24 cellular contexts compared by ENCODE assay signal in the genomic region with DNA sequence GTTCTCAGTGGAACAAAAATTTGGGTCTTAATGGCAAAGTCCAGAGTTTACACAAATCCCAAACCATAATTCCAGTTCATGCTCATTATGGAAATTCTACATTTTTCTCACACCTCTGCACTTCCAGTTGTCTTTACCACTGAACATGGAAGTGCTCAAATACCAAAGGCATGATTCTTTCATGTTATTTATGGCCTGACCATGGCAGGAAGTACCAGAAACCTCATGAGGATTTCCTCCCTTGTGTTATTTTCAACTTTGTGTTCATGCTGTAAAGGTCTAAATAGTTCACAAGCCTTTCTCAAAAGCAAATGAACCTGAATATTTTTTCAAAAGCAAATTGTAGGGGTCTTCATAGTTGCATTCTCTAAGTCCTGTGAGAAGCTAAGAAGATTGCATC.
DNase-seq lines count a peak whose midpoint lies in the region; ATAC-seq, FAIRE-seq and TF ChIP-seq lines count a peak whose summit lies in the region.
"Had no signal": no experiment of that assay in that cellular context is flagged by ENCODE, and none has a peak within 500 bp of the region (broad histone marks: within the 10 kb centered on the region; RNA-seq: fewer than 3 reads in every experiment).

No MANE protein-coding gene starts in this region.

- no peaks in the 10 kb centered on the region for H3K9me2 ChIP-seq in SK-N-SH

- no peak overlapping the region for H3K4me2 ChIP-seq in SK-N-SH

- no peak overlapping the region for H3K4me3 ChIP-seq in SK-N-SH (ENCODE audit: low read depth in 2 of 2, low read length in 1 of 2)
- H3K4me3 ChIP-seq in Jurkat, Clone E6-1 (ENCODE audit: low read length), result no peak overlapping the region
- H3K4me3 ChIP-seq in choroid plexus epithelial cell (ENCODE audit: low read depth, low read length), result no peak overlapping the region
- H3K4me3 ChIP-seq: cardiac muscle cell, right lobe of liver, thyroid gland had no signal

- no peaks in the 10 kb centered on the region for H3K36me3 Mint-ChIP-seq in naive thymus-derived CD8-positive, alpha-beta T cell
- H3K36me3 Mint-ChIP-seq: CD4-positive, CD25-positive, alpha-beta regulatory T cell; memory B cell had no signal

- H3K27me3 ChIP-seq in SK-N-SH (ENCODE audit: insufficient read depth), result no peaks in the 10 kb centered on the region
- H3K27me3 ChIP-seq: cardiac muscle cell, right lobe of liver, thyroid gland had no signal

- H3K4me3 Mint-ChIP-seq in naive thymus-derived CD8-positive, alpha-beta T cell, result peak overlapping the region in 6 of 10 donors; percentile 19 to 67 (median 46)
- H3K4me3 Mint-ChIP-seq: CD4-positive, CD25-positive, alpha-beta regulatory T cell; memory B cell; T-helper 1 cell treated with Interleukin-12 subunit alpha and Interleukin-12 subunit beta and Interleukin-4 antibody, amounts not matched to agents 30 μg/mL and 1 μg/mL, for 36 hours had no signal

- H3K4me1 ChIP-seq in SK-N-SH (ENCODE audit: control insufficient read depth in 1 of 2, insufficient read depth in 2 of 2, low read depth in 1 of 2, low read length in 1 of 2), result peaks cover 2 to 15% of the 10 kb centered on the region in 2 experiments; a peak in 3 of 4 replicates

- no peaks in the 10 kb centered on the region for H4K20me1 ChIP-seq in SK-N-SH (ENCODE audit: insufficient read depth)

- H3K79me2 ChIP-seq in SK-N-SH (ENCODE audit: insufficient read depth), result no peaks in the 10 kb centered on the region

- no peaks in the 10 kb centered on the region for H3K9me3 ChIP-seq in SK-N-SH
- H3K9me3 ChIP-seq: right lobe of liver, thyroid gland had no signal

- H2AFZ ChIP-seq in SK-N-SH (ENCODE audit: low read depth), result no peak overlapping the region

- no peak overlapping the region for H3K27ac Mint-ChIP-seq in naive thymus-derived CD8-positive, alpha-beta T cell
- H3K27ac Mint-ChIP-seq: CD4-positive, CD25-positive, alpha-beta regulatory T cell; memory B cell; T-helper 1 cell treated with Interleukin-12 subunit alpha and Interleukin-12 subunit beta and Interleukin-4 antibody, amounts not matched to agents 30 μg/mL and 1 μg/mL, for 36 hours had no signal

- peaks cover 12 to 38% (median 31%) of the 10 kb centered on the region in 4 donors for H3K4me1 Mint-ChIP-seq in naive thymus-derived CD8-positive, alpha-beta T cell
- H3K4me1 Mint-ChIP-seq: memory B cell had no signal

- CTCF ChIA-PET in SK-N-SH (lab: Yijun Ruan, JAX), result interaction anchor here (1.6 kb wide), 1 partner anchor 210 kb away, joined by 3 read pairs; no protein-coding TSS in a partner anchor

- no peak; the same call in 2 of the 3 replicates for ATAC-seq in SK-N-SH treated with all-trans-retinoic acid at 6 μM for 48 hours
- peak in 1 of 2 donors; percentile 18 for ATAC-seq in naive thymus-derived CD8-positive, alpha-beta T cell
- no peak for ATAC-seq in HG03342 (IDR thresholded peaks at IDR 0.05; ENCODE audit: unreplicated experiment)
- ATAC-seq: HCT116, right lobe of liver had no signal

- POLR2A ChIA-PET in SK-N-SH (lab: Yijun Ruan, JAX), result no interaction called here
- POLR2A ChIA-PET in naive thymus-derived CD8-positive, alpha-beta T cell (lab: Charles Lee), result no interaction called here

- DNase-seq in SK-N-SH, result no peak
- DNase-seq in Jurkat, Clone E6-1 (ENCODE audit: low read depth, low spot score), result peak; percentile 77
- peak; percentile 55 for DNase-seq in choroid plexus epithelial cell (ENCODE audit: low read depth)
- peak in 1 of 10 donors; percentile 18 for DNase-seq in naive thymus-derived CD8-positive, alpha-beta T cell
- no peak for DNase-seq in hippocampal formation (lab: John Stamatoyannopoulos, UW)
- DNase-seq in frontal cortex (ENCODE audit: low spot score in 2 of 2), result no peak
- DNase-seq: activated CD4-positive, CD25-positive, alpha-beta regulatory T cell; activated naive CD4-positive, alpha-beta T cell treated with Interleukin-2 at 50 U/mL for 16 hours; CD4-positive, CD25-positive, alpha-beta regulatory T cell; effector memory CD4-positive, alpha-beta T cell; NCI-H1092 treated with DMSO at 0.1 percent for 48 hours; NCI-H2171 treated with DMSO at 0.1 percent for 48 hours; right lobe of liver; RPMI8226; stimulated activated CD4-positive, alpha-beta T cell treated with anti-CD3 and anti-CD28 coated beads, Interleukin-4, amount 100 ng/mL, for 24 hours; thyroid gland had no signal

- TF ChIP-seq RAD21 in SK-N-SH (IDR thresholded peaks at IDR 0.05; ENCODE audit: low read length), result no peak

- no peak for TF ChIP-seq EP300 in SK-N-SH (IDR thresholded peaks at IDR 0.05; ENCODE audit: borderline replicate concordance in 1 of 2, low read depth in 1 of 2, low read length in 1 of 2)

- H3K36me3 ChIP-seq in SK-N-SH (replicated peaks in 1 of 2; ENCODE audit: control insufficient read depth in 1 of 2, insufficient read depth in 2 of 2, low read length in 1 of 2), result no peaks in the 10 kb centered on the region
- H3K36me3 ChIP-seq: cardiac muscle cell, right lobe of liver, thyroid gland had no signal

- H3K27ac ChIP-seq in SK-N-SH (ENCODE audit: low read depth in 2 of 2, low read length in 1 of 2), result no peak overlapping the region
- H3K27ac ChIP-seq: 22Rv1, cardiac muscle cell, right lobe of liver, thyroid gland had no signal

- TF ChIP-seq CTCF in SK-N-SH (IDR thresholded peaks at IDR 0.05) (no peak), choroid plexus epithelial cell (conservative IDR thresholded peaks at IDR 0.05; ENCODE audit: low read depth, low read length) (no peak)

- FAIRE-seq in frontal cortex (lab: Jason Lieb, UNC), result no peak
- FAIRE-seq: GM12891 had no signal

- peaks cover 9% of the 10 kb centered on the region for H3F3A ChIP-seq in SK-N-SH (replicated peaks; ENCODE audit: insufficient read depth)

- no peaks in the 10 kb centered on the region for H3K9me3 Mint-ChIP-seq in naive thymus-derived CD8-positive, alpha-beta T cell
- H3K9me3 Mint-ChIP-seq: memory B cell; T-helper 1 cell treated with Interleukin-12 subunit alpha and Interleukin-12 subunit beta and Interleukin-4 antibody, amounts not matched to agents 30 μg/mL and 1 μg/mL, for 36 hours had no signal

- H3K9ac ChIP-seq in SK-N-SH, result no peak overlapping the region

- H3K27me3 Mint-ChIP-seq in naive thymus-derived CD8-positive, alpha-beta T cell, result peaks cover 0 to 4% (median 0%) of the 10 kb centered on the region in 5 donors

TF ChIP-seq in SK-N-SH, 30 proteins besides CTCF, POLR2A, EP300 and RAD21:
- TF ChIP-seq ZBTB33 (IDR thresholded peaks at IDR 0.05; ENCODE audit: borderline replicate concordance, low read depth) (no peak), PBX3 (IDR thresholded peaks at IDR 0.05) (0 out of 2 replicates have a peak, but pooled peaks have one; percentile 4)

TF ChIP-seq in SK-N-SH treated with all-trans-retinoic acid at 6 μM for 48 hours, 23 proteins besides CTCF, POLR2A, EP300 and RAD21:
- TF ChIP-seq ARNTL (CRISPR knock-in tag; IDR thresholded peaks at IDR 0.05; ENCODE audit: borderline replicate concordance, low read depth), result no peak
- TF ChIP-seq TOX (CRISPR knock-in tag; IDR thresholded peaks at IDR 0.05; ENCODE audit: borderline replicate concordance), result no peak
- TF ChIP-seq GLIS3 (CRISPR knock-in tag; IDR thresholded peaks at IDR 0.05), result no peak
- no peak for TF ChIP-seq ISL1 (CRISPR knock-in tag; IDR thresholded peaks at IDR 0.05)
- no peak for TF ChIP-seq ZFP30 (CRISPR knock-in tag; IDR thresholded peaks at IDR 0.05)
- TF ChIP-seq ZC3H10 (CRISPR knock-in tag; IDR thresholded peaks at IDR 0.05), result no peak
- no peak for TF ChIP-seq ZNF8 (CRISPR knock-in tag; IDR thresholded peaks at IDR 0.05)
- TF ChIP-seq ZFP3 (CRISPR knock-in tag; IDR thresholded peaks at IDR 0.05), result no peak
- no peak for TF ChIP-seq TCF4 (CRISPR knock-in tag; IDR thresholded peaks at IDR 0.05; ENCODE audit: borderline replicate concordance)
- TF ChIP-seq ZNF565 (CRISPR knock-in tag; conservative IDR thresholded peaks at IDR 0.05; ENCODE audit: low read depth), result no peak
- no peak for TF ChIP-seq CREB5 (CRISPR knock-in tag; IDR thresholded peaks at IDR 0.05; ENCODE audit: low read depth)
- no peak for TF ChIP-seq BACH2 (CRISPR knock-in tag; IDR thresholded peaks at IDR 0.05; ENCODE audit: borderline replicate concordance)
- TF ChIP-seq CSRNP3 (CRISPR knock-in tag; IDR thresholded peaks at IDR 0.05), result no peak
- no peak for TF ChIP-seq PPARA (CRISPR knock-in tag; IDR thresholded peaks at IDR 0.05; ENCODE audit: borderline replicate concordance)
- no peak for TF ChIP-seq SNAI2 (CRISPR knock-in tag; IDR thresholded peaks at IDR 0.05)

Comparison
In these comparisons a context has a peak if more than half of its experiments do, and no peak if none do; other contexts are left out.
1. DNase-seq: peak in Jurkat, Clone E6-1 (single experiment) and choroid plexus epithelial cell (single experiment); none in SK-N-SH (single experiment), hippocampal formation (0 of 2) and frontal cortex (0 of 2).